ENCODE assay signal across 10 cellular contexts in genomic region chr5:122183098-122183794, GRCh38. TPM values are rescaled to one million over a fixed set of nuclear protein-coding genes. Genes with fewer than 3 reads are reported as not detected.
DNase-seq lines count a peak whose midpoint lies in the region; ATAC-seq, FAIRE-seq and TF ChIP-seq lines count a peak whose summit lies in the region.
"Had no signal": no experiment of that assay in that cellular context is flagged by ENCODE, and none has a peak within 500 bp of the region (broad histone marks: within the 10 kb centered on the region; RNA-seq: fewer than 3 reads in every experiment).

No MANE protein-coding gene starts in this region.

- dilution Hi-C loops in endothelial cell of umbilical vein (cut with MboI; ENCODE audit: extremely low pct_ligation_motif_present, low sequenced_read_pairs) = loop anchor here (25.0 kb wide), 1 partner anchor 96 kb away; the partner anchor contains the start of gene LOX

- H3K36me3 Mint-ChIP-seq in mesothelial cell of epicardium = no peaks in the 10 kb centered on the region
- no peaks in the 10 kb centered on the region for H3K36me3 Mint-ChIP-seq in activated CD8-positive, alpha-beta T cell treated with anti-CD3 and anti-CD28 coated beads for 36 hours (ENCODE audit: low read depth)

- TF ChIP-seq CTCF in endothelial cell of umbilical vein (IDR thresholded peaks at IDR 0.05; ENCODE audit: extremely low read depth in 1 of 2, insufficient read depth in 1 of 2, low read depth in 1 of 2, low read length in 2 of 2) (no peak), mesothelial cell of epicardium (IDR thresholded peaks at IDR 0.05; ENCODE audit: unreplicated experiment) (no peak)
- TF ChIP-seq CTCF in activated CD8-positive, alpha-beta T cell treated with anti-CD3 and anti-CD28 coated beads for 36 hours (IDR thresholded peaks at IDR 0.05) = no peak

- H4K20me1 ChIP-seq in endothelial cell of umbilical vein (replicated peaks; ENCODE audit: control insufficient read depth, extremely low read depth, insufficient read depth, low read length) = no peaks in the 10 kb centered on the region

- no peak for FAIRE-seq in endothelial cell of umbilical vein (lab: Jason Lieb, UNC)

- peak overlapping the region; percentile 84 for H3K27ac ChIP-seq in endothelial cell of umbilical vein (ENCODE audit: insufficient read depth, low read depth, low read length)
- peak overlapping the region; percentile 29 to 89 for H3K27ac ChIP-seq in aorta (ENCODE audit: low read depth in 1 of 2, low read length in 2 of 2)

- H3K27me3 ChIP-seq in endothelial cell of umbilical vein (ENCODE audit: control insufficient read depth in 2 of 2, insufficient read depth in 2 of 2, low read length in 2 of 2) (no peaks in the 10 kb centered on the region), aorta (ENCODE audit: control insufficient read depth in 1 of 2, insufficient read depth in 2 of 2, low read length in 1 of 2) (no peaks in the 10 kb centered on the region)

- peak overlapping the region in 1 of 3 experiments; percentile 57 for H3K4me3 ChIP-seq in endothelial cell of umbilical vein (replicated peaks in 1 of 3; ENCODE audit: insufficient read depth in 1 of 3, low read depth in 1 of 3, low read length in 3 of 3)
- H3K4me3 ChIP-seq in aorta (ENCODE audit: low read length in 2 of 2) = no peak overlapping the region

- peak overlapping the region; percentile 88 for H3K4me2 ChIP-seq in endothelial cell of umbilical vein (ENCODE audit: insufficient read depth, low read length)

- peaks cover 24% of the 10 kb centered on the region for H3K9me3 Mint-ChIP-seq in mesothelial cell of epicardium
- H3K9me3 Mint-ChIP-seq in activated CD8-positive, alpha-beta T cell treated with anti-CD3 and anti-CD28 coated beads for 36 hours = peaks cover 5% of the 10 kb centered on the region

- H3K9me3 ChIP-seq in endothelial cell of umbilical vein (replicated peaks; ENCODE audit: control insufficient read depth, insufficient read depth, low read length) (no peaks in the 10 kb centered on the region), aorta (ENCODE audit: control insufficient read depth, low read length) (no peaks in the 10 kb centered on the region)

- H3K9me1 ChIP-seq in endothelial cell of umbilical vein (replicated peaks; ENCODE audit: control insufficient read depth, extremely low read depth, insufficient read depth, low read length) = no peaks in the 10 kb centered on the region

- no peaks in the 10 kb centered on the region for H3K79me2 ChIP-seq in endothelial cell of umbilical vein (ENCODE audit: control insufficient read depth, insufficient read depth, low read length)

- H3K4me3 Mint-ChIP-seq in mesothelial cell of epicardium = no peak overlapping the region
- no peak overlapping the region for H3K4me3 Mint-ChIP-seq in activated CD8-positive, alpha-beta T cell treated with anti-CD3 and anti-CD28 coated beads for 36 hours

- ATAC-seq in aorta (ENCODE audit: low FRiP score) = peak; percentile 56
- ATAC-seq in activated CD8-positive, alpha-beta T cell treated with anti-CD3 and anti-CD28 coated beads for 36 hours = no peak

- H3K36me3 ChIP-seq in endothelial cell of umbilical vein (ENCODE audit: control insufficient read depth in 2 of 2, extremely low read depth in 1 of 2, insufficient read depth in 2 of 2, low read length in 2 of 2) = no peaks in the 10 kb centered on the region
- H3K36me3 ChIP-seq in aorta (ENCODE audit: control insufficient read depth in 1 of 2, insufficient read depth in 2 of 2, low read length in 1 of 2) = no peaks in the 10 kb centered on the region

- POLR2A ChIA-PET in endothelial cell of umbilical vein (lab: Charles Lee) = no interaction called here
- POLR2A ChIA-PET in activated CD8-positive, alpha-beta T cell treated with anti-CD3 and anti-CD28 coated beads for 36 hours (lab: Charles Lee) = no interaction called here

- CTCF ChIA-PET in endothelial cell of umbilical vein (lab: Charles Lee) = interaction anchor here (0.9 to 3.4 kb wide), 5 partner anchors 9 to 107 kb away, joined by 3 to 16 read pairs (median 9); no protein-coding TSS in a partner anchor
- CTCF ChIA-PET in activated CD8-positive, alpha-beta T cell treated with anti-CD3 and anti-CD28 coated beads for 36 hours (lab: Charles Lee) = interaction anchor here (1.0 kb wide), 1 partner anchor 9 kb away, joined by 3 read pairs; no protein-coding TSS in a partner anchor

- H3K27ac Mint-ChIP-seq in mesothelial cell of epicardium = peak overlapping the region; percentile 39
- H3K27ac Mint-ChIP-seq in activated CD8-positive, alpha-beta T cell treated with anti-CD3 and anti-CD28 coated beads for 36 hours = no peak overlapping the region

- intact Hi-C loops in endothelial cell of umbilical vein (cut with micrococcal nuclease) (loop anchor here (2.0 to 10.0 kb wide), 5 partner anchors 54 to 662 kb away; partner anchors contain the start of genes SNCAIP, SNX24 and ZNF474), aorta (cut with DNase I) (no loop called here)
- intact Hi-C loops in activated CD8-positive, alpha-beta T cell treated with anti-CD3 and anti-CD28 coated beads for 36 hours (cut with micrococcal nuclease) = no loop called here

- peak overlapping the region; percentile 70 for H3K9ac ChIP-seq in endothelial cell of umbilical vein (replicated peaks; ENCODE audit: extremely low read depth, insufficient read depth, low read length)

- no TSS peak for BruUV-seq in endothelial cell of umbilical vein (replicated peaks; lab: Mats Ljungman, UMichigan)

- H3K4me1 ChIP-seq in endothelial cell of umbilical vein (ENCODE audit: control insufficient read depth, extremely low read depth, insufficient read depth, low read length) (peaks cover 47% of the 10 kb centered on the region), aorta (ENCODE audit: control insufficient read depth in 1 of 2, insufficient read depth in 2 of 2, low read length in 2 of 2) (peaks cover 0 to 9% of the 10 kb centered on the region in 2 donors)

- DNase-seq in NCI-H446 (lab: John Stamatoyannopoulos, UW) = peak; percentile 23 to 50
- no peak for DNase-seq in NCI-H446 treated with DMSO at 0.1 percent for 48 hours (lab: John Stamatoyannopoulos, UW)
- peak; percentile 50 for DNase-seq in endothelial cell of umbilical vein (ENCODE audit: low read depth, low spot score)
- DNase-seq in mesothelial cell of epicardium (ENCODE audit: low spot score in 2 of 2, unreplicated experiment in 2 of 2) = no peak
- peak; percentile 81 to 88 for DNase-seq in aorta
- DNase-seq in NCI-H187 treated with DMSO at 0.1 percent for 48 hours (lab: John Stamatoyannopoulos, UW) = no peak
- no peak for DNase-seq in activated CD8-positive, alpha-beta T cell treated with anti-CD3 and anti-CD28 coated beads for 36 hours
- DNase-seq in NCI-H2081 (lab: John Stamatoyannopoulos, UW) = no peak
- DNase-seq: AML-193, NCI-H2081 treated with DMSO at 0.1 percent for 48 hours had no signal

- no peaks in the 10 kb centered on the region for H3K27me3 Mint-ChIP-seq in mesothelial cell of epicardium (ENCODE audit: low read depth)
- peaks cover 10% of the 10 kb centered on the region for H3K27me3 Mint-ChIP-seq in activated CD8-positive, alpha-beta T cell treated with anti-CD3 and anti-CD28 coated beads for 36 hours

- TF ChIP-seq POLR2A in endothelial cell of umbilical vein (IDR thresholded peaks at IDR 0.05; ENCODE audit: low read depth, low read length) = no peak

- H2AFZ ChIP-seq in endothelial cell of umbilical vein (ENCODE audit: low read depth, low read length) = peak overlapping the region; percentile 97

- peaks cover 35% of the 10 kb centered on the region for H3K4me1 Mint-ChIP-seq in mesothelial cell of epicardium
- peaks cover 7% of the 10 kb centered on the region for H3K4me1 Mint-ChIP-seq in activated CD8-positive, alpha-beta T cell treated with anti-CD3 and anti-CD28 coated beads for 36 hours (ENCODE audit: low read depth)

- 14 to 15% methylated on average over 7 of the region's 7 CpGs for WGBS in aorta, 2 donors

TF ChIP-seq in endothelial cell of umbilical vein, 7 proteins besides CTCF, POLR2A, EP300 and RAD21:
- TF ChIP-seq JUN (IDR thresholded peaks at IDR 0.05; ENCODE audit: borderline replicate concordance, insufficient read depth, insufficient read length, low read depth) (no peak), EZH2 (IDR thresholded peaks at IDR 0.05; ENCODE audit: borderline replicate concordance, low read depth, low read length, severe bottlenecking) (no peak), MAX (IDR thresholded peaks at IDR 0.05; ENCODE audit: insufficient read depth, insufficient read length) (no peak), POLR2AphosphoS5 (IDR thresholded peaks at IDR 0.05; ENCODE audit: insufficient read depth, low read depth, low read length) (no peak), GATA2 (IDR thresholded peaks at IDR 0.05; ENCODE audit: insufficient read depth, insufficient read length, low read depth, low read length) (no peak), FOS (IDR thresholded peaks at IDR 0.05; ENCODE audit: borderline replicate concordance, insufficient read depth, low read length) (no peak), MYC (IDR thresholded peaks at IDR 0.05; ENCODE audit: low read depth, low read length) (no peak)
TF ChIP-seq in endothelial cell of umbilical vein: peak in this region for 0.

RNA-seq across cellular contexts. Expression of gene ZNF474, which starts 53.9 kb away (rescaled TPM):
- total RNA-seq in endothelial cell of umbilical vein (0.16 TPM in 1 of 2 replicates, not detected in the other), mesothelial cell of epicardium (0.29 to 0.98 TPM (median 0.41 TPM) in 3 replicates), aorta (under 1 TPM; 0.52 to 0.75 TPM)
- polyA plus RNA-seq in endothelial cell of umbilical vein (0.03 TPM in 2 replicates), aorta (under 1 TPM in 1 of 2 donors, not detected in 1; 0.08 TPM)
- 0.03 and 0.04 TPM in 2 replicates for polyA plus RNA-seq in endothelial cell of umbilical vein (2011; cell fraction: cytosol; rRNA removed)
- polyA plus RNA-seq in endothelial cell of umbilical vein (2011; cell fraction: nucleus; rRNA removed) = 0.24 and 0.38 TPM in 2 replicates
- not detected in 2 replicates for polyA plus RNA-seq in endothelial cell of umbilical vein (2012)
- polyA minus RNA-seq in endothelial cell of umbilical vein = not detected in 2 replicates
- not detected for polyA minus RNA-seq in endothelial cell of umbilical vein (2011; cell fraction: cytosol; rRNA and poly(A)+ RNA removed)
- 0.29 and 0.63 TPM in 2 replicates for polyA minus RNA-seq in endothelial cell of umbilical vein (2011; cell fraction: nucleus; rRNA and poly(A)+ RNA removed)
- not detected for total RNA-seq in activated CD8-positive, alpha-beta T cell treated with anti-CD3 and anti-CD28 coated beads for 36 hours

Comparison
In these comparisons a context has a peak if more than half of its experiments do, and no peak if none do; other contexts are left out.
1. DNase-seq: peak in NCI-H446 (2 of 2), endothelial cell of umbilical vein (single experiment) and aorta (2 of 2); none in NCI-H446 treated with DMSO at 0.1 percent for 48 hours (single experiment), mesothelial cell of epicardium (0 of 2), NCI-H187 treated with DMSO at 0.1 percent for 48 hours (single experiment), activated CD8-positive, alpha-beta T cell treated with anti-CD3 and anti-CD28 coated beads for 36 hours (single experiment) and NCI-H2081 (0 of 2).